In the genomic region with DNA sequence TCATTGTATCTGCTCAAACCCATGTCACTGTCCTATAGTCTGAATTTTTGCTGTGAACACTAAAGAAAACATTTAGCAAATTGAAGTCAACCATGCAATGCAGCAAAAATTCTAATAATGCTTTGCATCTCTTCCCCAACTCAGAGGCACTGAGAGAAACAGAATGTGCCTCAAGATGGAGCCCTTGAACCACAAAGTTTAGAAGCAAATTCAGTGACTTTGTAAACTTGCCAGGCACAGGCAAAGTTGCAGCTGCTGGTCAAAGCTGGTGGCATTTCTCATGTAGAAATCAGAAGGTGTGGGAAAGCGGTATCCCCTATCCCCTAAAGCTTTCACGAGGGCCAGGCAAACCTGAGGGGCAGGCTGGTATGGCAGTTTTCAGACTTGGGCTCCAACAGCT, we compare ENCODE assay signal across 8 cellular contexts.
DNase-seq lines count a peak whose midpoint lies in the region; ATAC-seq and TF ChIP-seq lines count a peak whose summit lies in the region.

No MANE protein-coding gene starts in this region.

- POLR2A ChIA-PET in CD8-positive, alpha-beta T cell (lab: Charles Lee), result no interaction called here

- no peak overlapping the region for H3K4me2 ChIP-seq in MM.1S (ENCODE audit: low read depth, low read length)

- no peaks in the 10 kb centered on the region for H3F3A ChIP-seq in MM.1S (ENCODE audit: insufficient read depth, low read length)

- DNase-seq in GM03348 (ENCODE audit: low spot score) (peak; percentile 40), MM.1S (peak; percentile 54), breast epithelium (ENCODE audit: low spot score in 2 of 2) (peak in 1 of 2 donors; percentile 27), kidney tubule cell (ENCODE audit: low spot score) (peak; percentile 79), ureter (ENCODE audit: low spot score) (peak; percentile 50), OCI-M2 (lab: John Stamatoyannopoulos, UW; ENCODE audit: unreplicated experiment) (no peak)
- DNase-seq in CD8-positive, alpha-beta T cell, result no peak

- H3K79me2 ChIP-seq in MM.1S (ENCODE audit: low read length), result no peaks in the 10 kb centered on the region

- intact Hi-C loops in breast epithelium (cut with DNase I; ENCODE audit: low total_unique reads), result no loop called here
- intact Hi-C loops in CD8-positive, alpha-beta T cell (cut with DNase I, micrococcal nuclease), result loop anchor here in 1 of 2 experiments (10.0 kb wide), 1 partner anchor 522 kb away; no protein-coding TSS in a partner anchor

- no peaks in the 10 kb centered on the region for H3K9me2 ChIP-seq in MM.1S (replicated peaks; ENCODE audit: insufficient read depth, low read length)

- no peaks in the 10 kb centered on the region for H3K36me3 ChIP-seq in MM.1S (replicated peaks; ENCODE audit: insufficient read depth, low read length)
- no peaks in the 10 kb centered on the region for H3K36me3 ChIP-seq in breast epithelium
- no peaks in the 10 kb centered on the region for H3K36me3 ChIP-seq in CD8-positive, alpha-beta T cell (ENCODE audit: insufficient read depth, low read length)

- no peak overlapping the region for H3K4me3 Mint-ChIP-seq in CD8-positive, alpha-beta T cell

- H3K9me3 ChIP-seq in MM.1S (replicated peaks; ENCODE audit: insufficient read depth, low read length) (no peaks in the 10 kb centered on the region), breast epithelium (no peaks in the 10 kb centered on the region)
- no peaks in the 10 kb centered on the region for H3K9me3 ChIP-seq in CD8-positive, alpha-beta T cell (ENCODE audit: low read length)

- CTCF ChIA-PET in CD8-positive, alpha-beta T cell (lab: Charles Lee), result interaction anchor here (1.0 kb wide), 1 partner anchor 1086 kb away, joined by 3 read pairs; no protein-coding TSS in a partner anchor

- ATAC-seq in CD8-positive, alpha-beta T cell, result no peak
- no peak for ATAC-seq in GM19455 (IDR thresholded peaks at IDR 0.05; ENCODE audit: unreplicated experiment)

- H3K9me3 Mint-ChIP-seq in CD8-positive, alpha-beta T cell, result no peaks in the 10 kb centered on the region

- H3K27me3 ChIP-seq in MM.1S (replicated peaks; ENCODE audit: insufficient read depth, low read length) (no peaks in the 10 kb centered on the region), breast epithelium (peaks cover 0 to 35% of the 10 kb centered on the region in 2 donors)
- H3K27me3 ChIP-seq in CD8-positive, alpha-beta T cell (ENCODE audit: insufficient read depth, low read length), result no peaks in the 10 kb centered on the region

- H4K20me1 ChIP-seq in MM.1S (ENCODE audit: insufficient read depth, low read length), result no peaks in the 10 kb centered on the region

- no peak overlapping the region for H3K9ac ChIP-seq in MM.1S (ENCODE audit: low read length)

- peak; percentile 48 for TF ChIP-seq CTCF in MM.1S (IDR thresholded peaks at IDR 0.05; ENCODE audit: low read length)
- peak in 2 of 3 donors; percentile 30 to 31 for TF ChIP-seq CTCF in breast epithelium (IDR thresholded peaks at IDR 0.05)
- TF ChIP-seq CTCF in CD8-positive, alpha-beta T cell (IDR thresholded peaks at IDR 0.05), result no peak

- no peak overlapping the region for H3K4me3 ChIP-seq in MM.1S (ENCODE audit: low read length)
- no peak overlapping the region for H3K4me3 ChIP-seq in breast epithelium
- no peak overlapping the region for H3K4me3 ChIP-seq in CD8-positive, alpha-beta T cell (ENCODE audit: low read depth, low read length)

- no peak overlapping the region for H3K27ac Mint-ChIP-seq in CD8-positive, alpha-beta T cell

- H3K4me1 Mint-ChIP-seq in CD8-positive, alpha-beta T cell (ENCODE audit: low read depth), result no peaks in the 10 kb centered on the region

- no peak for TF ChIP-seq POLR2A in breast epithelium (IDR thresholded peaks at IDR 0.05)

- H3K27ac ChIP-seq in MM.1S (ENCODE audit: low read length) (no peak overlapping the region), breast epithelium (no peak overlapping the region)
- H3K27ac ChIP-seq in CD8-positive, alpha-beta T cell (ENCODE audit: low read depth, low read length), result no peak overlapping the region

- peaks cover 2% of the 10 kb centered on the region for H3K27me3 Mint-ChIP-seq in CD8-positive, alpha-beta T cell (ENCODE audit: low read depth)

- H3K4me1 ChIP-seq in MM.1S (ENCODE audit: low read length), result no peaks in the 10 kb centered on the region
- no peaks in the 10 kb centered on the region for H3K4me1 ChIP-seq in breast epithelium
- H3K4me1 ChIP-seq in CD8-positive, alpha-beta T cell (ENCODE audit: insufficient read depth, low read length), result no peaks in the 10 kb centered on the region

- H3K36me3 Mint-ChIP-seq in CD8-positive, alpha-beta T cell, result no peaks in the 10 kb centered on the region

- H2AFZ ChIP-seq in MM.1S (ENCODE audit: low read length), result no peak overlapping the region

Comparison
In these comparisons a context has a peak if more than half of its experiments do, and no peak if none do; other contexts are left out.
1. DNase-seq: peak in GM03348 (single experiment), MM.1S (single experiment), kidney tubule cell (single experiment) and ureter (single experiment); none in CD8-positive, alpha-beta T cell (0 of 7) and OCI-M2 (single experiment).